In genomic region chr21:46285761-46286667, GRCh38 we compare ENCODE assay signal across 8 cellular contexts. TPM values are rescaled to one million over a fixed set of nuclear protein-coding genes. Genes with fewer than 3 reads are reported as not detected.
A peak's percentile ranks its signal among the peaks of the same experiment; 100 is the strongest.
DNase-seq lines count a peak whose midpoint lies in the region; ATAC-seq lines count a peak whose summit lies in the region.

A gene with protein sequence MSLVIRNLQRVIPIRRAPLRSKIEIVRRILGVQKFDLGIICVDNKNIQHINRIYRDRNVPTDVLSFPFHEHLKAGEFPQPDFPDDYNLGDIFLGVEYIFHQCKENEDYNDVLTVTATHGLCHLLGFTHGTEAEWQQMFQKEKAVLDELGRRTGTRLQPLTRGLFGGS (plus strand): TSS chr21:46286342. CDS start chr21:46286914, 572 bp downstream.

- DNase-seq in Caki2 (ENCODE audit: low read depth): peak; percentile 85
- DNase-seq in HUDEP-2 (lab: John Stamatoyannopoulos, UW; ENCODE audit: unreplicated experiment in 76 of 76): peak in 73 of 76 experiments; percentile 27 to 93 (median 82)
- DNase-seq in NT2/D1 (ENCODE audit: low read depth, low spot score): peak; percentile 97
- DNase-seq in activated CD8-positive, alpha-beta memory T cell treated with anti-CD3 and anti-CD28 coated beads, Interleukin-2, amount 50 U/mL, for 1 hour (ENCODE audit: extremely low read depth): peak; percentile 41
- peak; percentile 76 for DNase-seq in stimulated activated CD8-positive, alpha-beta memory T cell treated with anti-CD3 and anti-CD28 coated beads, Interleukin-15, amount 100 ng/mL, for 24 hours (ENCODE audit: low read depth)

- peaks cover 55% of the 10 kb centered on the region for H3K36me3 ChIP-seq in NT2/D1 (ENCODE audit: insufficient read depth, insufficient read length, low read length)
- no peaks in the 10 kb centered on the region for H3K36me3 ChIP-seq in endocrine pancreas (ENCODE audit: control insufficient read depth, insufficient read depth, low read length)
- H3K36me3 ChIP-seq in mesodermal cell (ENCODE audit: control insufficient read depth, insufficient read depth, low read length): peaks cover 46% of the 10 kb centered on the region

- peak within 1 kb of the TSS; percentile 96 for H3K27ac ChIP-seq in mesodermal cell (ENCODE audit: low read depth, low read length, severe bottlenecking)

- H3K9me3 ChIP-seq in NT2/D1 (ENCODE audit: insufficient read depth, low read length): no peaks in the 10 kb centered on the region
- no peaks in the 10 kb centered on the region for H3K9me3 ChIP-seq in endocrine pancreas (ENCODE audit: control insufficient read depth, low read length)
- H3K9me3 ChIP-seq in mesodermal cell (ENCODE audit: control insufficient read depth, low read length): no peaks in the 10 kb centered on the region

- H3K4me3 ChIP-seq in NT2/D1 (ENCODE audit: insufficient read length, low read depth): peak within 1 kb of the TSS; percentile 95
- peak within 1 kb of the TSS; percentile 88 for H3K4me3 ChIP-seq in endocrine pancreas (ENCODE audit: control insufficient read depth, insufficient read depth, low read length)
- H3K4me3 ChIP-seq in mesodermal cell (ENCODE audit: extremely low read depth, insufficient read depth, low read length, poor library complexity, severe bottlenecking): peak within 1 kb of the TSS; percentile 72

- in situ Hi-C loops in Caki2 (cut with HindIII; ENCODE audit: low pct_unique_long_range_greater_than_20kb, low sequenced_read_pairs): no loop called here

- H3K4me1 ChIP-seq in NT2/D1 (ENCODE audit: insufficient read depth, insufficient read length) (peaks cover 5% of the 10 kb centered on the region), endocrine pancreas (ENCODE audit: control insufficient read depth, insufficient read depth, low read length) (peaks cover 12% of the 10 kb centered on the region), mesodermal cell (ENCODE audit: control insufficient read depth, insufficient read depth, low read length, poor library complexity, severe bottlenecking) (peaks cover 34% of the 10 kb centered on the region)

- H3K27me3 ChIP-seq in NT2/D1 (ENCODE audit: insufficient read depth, insufficient read length) (no peaks in the 10 kb centered on the region), endocrine pancreas (ENCODE audit: control insufficient read depth, insufficient read depth, low read length) (no peaks in the 10 kb centered on the region)

- ATAC-seq in GM21367 (IDR thresholded peaks at IDR 0.05; ENCODE audit: unreplicated experiment): peak; percentile 73

- 0% methylated on average over 87 to 100 of the region's 108 CpGs for WGBS in mesodermal cell (ENCODE audit: insufficient coverage in 2 of 2), 2 experiments

- peak within 1 kb of the TSS; percentile 100 for H3K9ac ChIP-seq in NT2/D1 (ENCODE audit: insufficient read length, low read depth)
- H3K9ac ChIP-seq in endocrine pancreas (ENCODE audit: control insufficient read depth, insufficient read depth, low read length): peak within 1 kb of the TSS; percentile 83

RNA-seq across cellular contexts. Expression of the gene that starts here (rescaled TPM):
- total RNA-seq in Caki2 (2014; rRNA removed; shearing (Covaris generic); ENCODE audit: low replicate concordance): 35.5 and 44.3 TPM in 2 replicates
- polyA plus RNA-seq in mesodermal cell (2013, experiment 1 of 2): 27.9 TPM
- polyA plus RNA-seq in mesodermal cell (2013, experiment 2 of 2): 25.8 TPM

Comparison
In these comparisons a context has a peak if more than half of its experiments do, and no peak if none do; other contexts are left out.
1. Peak in every context shown above with its lines: DNase-seq, ATAC-seq, H3K4me3 ChIP-seq and H3K27ac ChIP-seq.
2. DNase-seq: peak in every context shown above with its lines; median percentile 97 in NT2/D1; 85 in Caki2; 82 in HUDEP-2; 76 in stimulated activated CD8-positive, alpha-beta memory T cell treated with anti-CD3 and anti-CD28 coated beads, Interleukin-15, amount 100 ng/mL, for 24 hours; 41 in activated CD8-positive, alpha-beta memory T cell treated with anti-CD3 and anti-CD28 coated beads, Interleukin-2, amount 50 U/mL, for 1 hour.